ENCODE assay signal across 11 cellular contexts in the genomic region with DNA sequence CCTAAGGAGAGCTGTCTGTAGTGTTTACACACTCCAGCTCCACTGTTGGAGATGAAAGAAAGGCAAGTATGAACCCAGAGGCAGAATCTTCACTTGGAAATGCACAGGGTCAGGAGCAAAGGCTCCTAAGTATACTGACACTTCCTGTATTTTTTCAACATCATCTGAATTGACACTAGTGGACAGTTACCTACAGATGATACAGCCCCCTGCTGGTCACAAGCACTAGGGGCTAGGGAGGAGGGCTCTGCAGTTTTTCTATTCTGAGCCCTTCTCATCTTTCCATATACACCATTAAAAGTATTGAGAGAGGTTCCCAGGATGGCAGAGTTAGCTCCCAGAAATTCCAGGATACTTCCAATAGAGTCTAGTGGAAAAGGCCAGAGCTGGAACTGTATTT.
DNase-seq lines count a peak whose midpoint lies in the region; ATAC-seq, FAIRE-seq and TF ChIP-seq lines count a peak whose summit lies in the region.
"Had no signal": no experiment of that assay in that cellular context is flagged by ENCODE, and none has a peak within 500 bp of the region (broad histone marks: within the 10 kb centered on the region; RNA-seq: fewer than 3 reads in every experiment).

No MANE protein-coding gene starts in this region.

- H4K8ac ChIP-seq in H1 (ENCODE audit: extremely low read depth, insufficient read depth, low read length): no peak overlapping the region

- H3K27me3 Mint-ChIP-seq in Caco-2 (ENCODE audit: insufficient read depth, unreplicated experiment): no peaks in the 10 kb centered on the region

- FAIRE-seq in H1 (lab: Jason Lieb, UNC): peak; percentile 7
- FAIRE-seq: HTR-8/SVneo, TTC549 had no signal

- no peak for TF ChIP-seq EP300 in H1 (IDR thresholded peaks at IDR 0.05; ENCODE audit: borderline replicate concordance in 1 of 2, low read depth in 2 of 2, low read length in 2 of 2)

- H3K27ac ChIP-seq in H1 (ENCODE audit: low read depth, low read length) (no peak overlapping the region), lower lobe of right lung (no peak overlapping the region)

- H3K4me1 Mint-ChIP-seq in Caco-2 (ENCODE audit: low read depth, unreplicated experiment): no peaks in the 10 kb centered on the region

- no peak overlapping the region for H2BK5ac ChIP-seq in H1 (ENCODE audit: low read depth, low read length)

- DNase-seq in Caco-2 (peak; percentile 39 to 42), MG63 (peak; percentile 5), H1 (ENCODE audit: low read depth in 1 of 2, low spot score in 2 of 2) (no peak), epidermal melanocyte (ENCODE audit: insufficient read length, low spot score) (no peak), HPDE6-E6E7 (ENCODE audit: extremely low spot score) (no peak), lower lobe of right lung (no peak)
- DNase-seq: GDM1 had no signal

- TF ChIP-seq CTCF in Caco-2 (IDR thresholded peaks at IDR 0.05; ENCODE audit: insufficient read depth in 1 of 2, low read depth in 1 of 2, low read length in 1 of 2, severe bottlenecking in 1 of 2, unreplicated experiment in 1 of 2) (peak; percentile 59 to 62), H1 (IDR thresholded peaks at IDR 0.05; ENCODE audit: control extremely low read depth in 1 of 3, insufficient read depth in 1 of 3, low read depth in 1 of 3, low read length in 3 of 3) (peak; percentile 5 to 47 (median 41); a peak in 3 of 4 replicates), lower lobe of right lung (IDR thresholded peaks at IDR 0.05) (no peak)

- H3K9me3 Mint-ChIP-seq in Caco-2 (ENCODE audit: unreplicated experiment): peaks cover 9% of the 10 kb centered on the region

- H3K56ac ChIP-seq in H1 (replicated peaks; ENCODE audit: insufficient read length, low read depth, low read length): no peak overlapping the region

- no peak overlapping the region for H2BK120ac ChIP-seq in H1 (replicated peaks; ENCODE audit: low read depth, low read length)

- H2AK5ac ChIP-seq in H1 (ENCODE audit: low read depth, low read length): no peak overlapping the region

- H3K9ac ChIP-seq in H1 (replicated peaks in 1 of 4; ENCODE audit: extremely low read depth in 1 of 4, low read depth in 3 of 4, low read length in 3 of 4): no peak overlapping the region

- no peak overlapping the region for H3K4me3 ChIP-seq in Caco-2 (ENCODE audit: low read depth, low read length)
- H3K4me3 ChIP-seq in MG63: no peak overlapping the region
- no peak overlapping the region for H3K4me3 ChIP-seq in H1 (ENCODE audit: extremely low read depth in 1 of 4, insufficient read depth in 2 of 4, low read depth in 3 of 4, low read length in 4 of 4)
- H3K4me3 ChIP-seq in lower lobe of right lung: no peak overlapping the region

- no peak overlapping the region for H3K23ac ChIP-seq in H1 (ENCODE audit: insufficient read length)

- H3K4me1 ChIP-seq in Caco-2 (no peaks in the 10 kb centered on the region), H1 (replicated peaks in 1 of 4; ENCODE audit: control insufficient read depth in 3 of 4, insufficient read depth in 4 of 4, low read length in 3 of 4) (no peaks in the 10 kb centered on the region), lower lobe of right lung (no peaks in the 10 kb centered on the region)

- CTCF ChIA-PET in Caco-2 (lab: Charles Lee): interaction anchor here (0.7 to 1.4 kb wide), 3 partner anchors 98 to 262 kb away, joined by 3 to 6 read pairs (median 4); no protein-coding TSS in a partner anchor
- CTCF ChIA-PET in H1 (lab: Charles Lee; ENCODE audit: partially characterized antibody): interaction anchor here (0.6 to 2.9 kb wide), 27 partner anchors 11 to 381 kb away, joined by 3 to 30 read pairs (median 4); no protein-coding TSS in a partner anchor

- H3K79me1 ChIP-seq in H1 (ENCODE audit: low read depth, low read length): no peaks in the 10 kb centered on the region

- H3K27me3 ChIP-seq in Caco-2 (replicated peaks; ENCODE audit: control insufficient read depth, insufficient read depth, low read length) (no peaks in the 10 kb centered on the region), MG63 (no peaks in the 10 kb centered on the region; the same call in 1 of the 2 replicates), H1 (replicated peaks in 1 of 4; ENCODE audit: control insufficient read depth in 3 of 4, extremely low read depth in 1 of 4, insufficient read depth in 3 of 4, low read length in 3 of 4) (no peaks in the 10 kb centered on the region), lower lobe of right lung (ENCODE audit: low read depth) (no peaks in the 10 kb centered on the region)

- no peak for TF ChIP-seq POLR2A in H1 (IDR thresholded peaks at IDR 0.05; ENCODE audit: control extremely low read depth in 1 of 2, low read depth in 2 of 2, low read length in 2 of 2)

- H3K14ac ChIP-seq in H1 (ENCODE audit: insufficient read length): no peak overlapping the region

- no peaks in the 10 kb centered on the region for H3K36me3 Mint-ChIP-seq in Caco-2 (ENCODE audit: insufficient read depth, unreplicated experiment)

- H4K91ac ChIP-seq in H1 (replicated peaks; ENCODE audit: insufficient read length, low read length): no peak overlapping the region

- no peak overlapping the region for H2BK20ac ChIP-seq in H1 (ENCODE audit: low read length)

- intact Hi-C loops in Caco-2 (cut with micrococcal nuclease; ENCODE audit: unreplicated experiment): loop anchor here (1.0 kb wide), 3 partner anchors 109 to 257 kb away; no protein-coding TSS in a partner anchor
- intact Hi-C loops in lower lobe of right lung (cut with DNase I): no loop called here

- peak; percentile 25 to 41; a peak in 2 of 4 replicates for TF ChIP-seq RAD21 in H1 (IDR thresholded peaks at IDR 0.05 in 1 of 2, conservative IDR thresholded peaks at IDR 0.05 in 1 of 2; ENCODE audit: low read depth in 2 of 2, low read length in 2 of 2)

- H3K79me2 ChIP-seq in H1 (ENCODE audit: control insufficient read depth in 1 of 2, insufficient read depth in 2 of 2, low read length in 2 of 2): no peaks in the 10 kb centered on the region

- no peak overlapping the region for H2BK15ac ChIP-seq in H1 (ENCODE audit: low read length)

- H3K27ac Mint-ChIP-seq in Caco-2 (ENCODE audit: unreplicated experiment): no peak overlapping the region

- no peak overlapping the region for H2AFZ ChIP-seq in H1 (ENCODE audit: low read length)

- H3K23me2 ChIP-seq in H1 (ENCODE audit: low read depth, low read length): peaks cover 2% of the 10 kb centered on the region; the same call in 1 of the 2 replicates

- H3K18ac ChIP-seq in H1 (ENCODE audit: extremely low read depth, low read length): no peak overlapping the region

- H3K9me3 ChIP-seq in Caco-2 (no peaks in the 10 kb centered on the region), MG63 (no peaks in the 10 kb centered on the region), H1 (ENCODE audit: insufficient read depth in 2 of 2, low read depth in 1 of 2, low read length in 1 of 2) (peaks cover 2 to 7% of the 10 kb centered on the region in 2 experiments; a peak in 1 of 4 replicates), lower lobe of right lung (no peaks in the 10 kb centered on the region)

- no peak overlapping the region for H3K4me3 Mint-ChIP-seq in Caco-2 (ENCODE audit: unreplicated experiment)

- no peak overlapping the region for H3K4ac ChIP-seq in H1 (replicated peaks; ENCODE audit: insufficient read length, low read depth, low read length)

- no peak overlapping the region for H2BK12ac ChIP-seq in H1 (ENCODE audit: low read depth, low read length)

- H3K36me3 ChIP-seq in Caco-2 (ENCODE audit: control insufficient read depth, insufficient read depth, low read length): no peaks in the 10 kb centered on the region
- H3K36me3 ChIP-seq in MG63: no peaks in the 10 kb centered on the region
- H3K36me3 ChIP-seq in H1 (ENCODE audit: control insufficient read depth in 2 of 4, insufficient read depth in 4 of 4, low read length in 3 of 4): no peaks in the 10 kb centered on the region
- H3K36me3 ChIP-seq in lower lobe of right lung: no peaks in the 10 kb centered on the region

- ATAC-seq in GM18909 (IDR thresholded peaks at IDR 0.05; ENCODE audit: poor library complexity, unreplicated experiment) (peak; percentile 40), GM21423 (IDR thresholded peaks at IDR 0.05; ENCODE audit: unreplicated experiment) (no peak), lower lobe of right lung (no peak)

- no peak overlapping the region for H3K4me2 ChIP-seq in H1 (ENCODE audit: insufficient read depth in 1 of 2, low read depth in 2 of 2, low read length in 2 of 2)

- H4K20me1 ChIP-seq in H1 (replicated peaks in 1 of 2; ENCODE audit: control insufficient read depth in 1 of 2, insufficient read depth in 2 of 2, low read length in 2 of 2): no peaks in the 10 kb centered on the region

- H4K5ac ChIP-seq in H1 (ENCODE audit: insufficient read length, low read depth, low read length): no peak overlapping the region

- no TSS peak for BruUV-seq in Caco-2 (replicated peaks; lab: Mats Ljungman, UMichigan)

- POLR2A ChIA-PET in Caco-2 (lab: Charles Lee): no interaction called here
- POLR2A ChIA-PET in H1 (lab: Charles Lee; ENCODE audit: partially characterized antibody): no interaction called here

TF ChIP-seq in H1, 55 proteins besides CTCF, POLR2A, EP300 and RAD21:
- no peak for TF ChIP-seq SP4 (IDR thresholded peaks at IDR 0.05; ENCODE audit: low read length)
- TF ChIP-seq SAP30 (IDR thresholded peaks at IDR 0.05; ENCODE audit: insufficient read depth, insufficient replicate concordance, low read length): no peak
- TF ChIP-seq HDAC6 (IDR thresholded peaks at IDR 0.05; ENCODE audit: low read depth, low read length): no peak
- no peak for TF ChIP-seq RNF2 (IDR thresholded peaks at IDR 0.05; ENCODE audit: borderline replicate concordance, low read depth, low read length, missing control alignments, poor library complexity, severe bottlenecking)
- TF ChIP-seq EGR1 (IDR thresholded peaks at IDR 0.05; ENCODE audit: borderline replicate concordance, low read depth, low read length): no peak
- TF ChIP-seq ASH2L (IDR thresholded peaks at IDR 0.05; ENCODE audit: low read length): no peak
- TF ChIP-seq SIN3A (conservative IDR thresholded peaks at IDR 0.05 in 1 of 2, IDR thresholded peaks at IDR 0.05 in 1 of 2; ENCODE audit: low read depth in 1 of 2, low read length in 2 of 2): no peak
- TF ChIP-seq, protein P1, sequence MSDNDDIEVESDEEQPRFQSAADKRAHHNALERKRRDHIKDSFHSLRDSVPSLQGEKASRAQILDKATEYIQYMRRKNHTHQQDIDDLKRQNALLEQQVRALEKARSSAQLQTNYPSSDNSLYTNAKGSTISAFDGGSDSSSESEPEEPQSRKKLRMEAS (IDR thresholded peaks at IDR 0.05): no peak
- TF ChIP-seq HDAC2 (IDR thresholded peaks at IDR 0.05; ENCODE audit: borderline replicate concordance in 1 of 2, low read depth in 2 of 2, low read length in 2 of 2): no peak
- no peak for TF ChIP-seq TBP (IDR thresholded peaks at IDR 0.05; ENCODE audit: low read depth, low read length)
- TF ChIP-seq RBBP5 (IDR thresholded peaks at IDR 0.05; ENCODE audit: borderline replicate concordance, low read depth, low read length): no peak
- no peak for TF ChIP-seq RXRA (IDR thresholded peaks at IDR 0.05; ENCODE audit: insufficient read depth, low read depth, low read length)
- TF ChIP-seq TEAD4 (IDR thresholded peaks at IDR 0.05; ENCODE audit: low read depth, low read length): no peak
- TF ChIP-seq SIX5 (IDR thresholded peaks at IDR 0.05; ENCODE audit: low read depth, low read length): no peak
- TF ChIP-seq YY1 (IDR thresholded peaks at IDR 0.05; ENCODE audit: low read depth, low read length): no peak

Comparison
In these comparisons a context has a peak if more than half of its experiments do, and no peak if none do; other contexts are left out.
1. DNase-seq: peak in Caco-2 (2 of 2) and MG63 (single experiment); none in H1 (0 of 2), epidermal melanocyte (single experiment), HPDE6-E6E7 (single experiment) and lower lobe of right lung (single experiment).